ENCODE assay signal across 31 cellular contexts in the genomic region with DNA sequence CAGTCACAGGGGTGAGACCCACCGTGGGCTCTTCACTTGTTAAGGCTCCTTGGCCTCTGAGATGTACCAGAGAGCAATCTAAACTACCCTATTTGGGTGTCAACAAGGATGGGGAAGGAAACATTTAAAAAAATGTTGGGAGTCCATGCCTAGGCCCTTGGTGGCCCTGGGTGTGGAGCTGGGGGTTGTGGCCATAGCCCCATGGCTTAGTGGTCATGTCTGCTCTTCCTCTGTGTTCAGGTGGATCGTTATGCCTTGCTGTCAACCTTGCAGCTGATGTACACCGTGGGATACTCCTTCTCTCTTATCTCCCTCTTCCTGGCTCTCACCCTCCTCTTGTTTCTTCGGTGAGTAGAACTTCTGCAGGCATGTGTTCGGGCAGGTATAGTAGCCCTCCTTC. TPM values are rescaled to one million over a fixed set of nuclear protein-coding genes. Genes with fewer than 3 reads are reported as not detected.
"Had no signal": no experiment of that assay in that cellular context is flagged by ENCODE, and none has a peak within 500 bp of the region (broad histone marks: within the 10 kb centered on the region; RNA-seq: fewer than 3 reads in every experiment).

No MANE protein-coding gene starts in this region.

- DNase-seq: stimulated activated CD4-positive, alpha-beta T cell treated with anti-CD3 and anti-CD28 coated beads, Interleukin-2, amount 100 ng/mL, for 48 hours; stimulated activated CD4-positive, alpha-beta T cell treated with anti-CD3 and anti-CD28 coated beads, Interleukin-4, amount 100 ng/mL, for 1 hour; stimulated activated CD4-positive, alpha-beta T cell treated with anti-CD3 and anti-CD28 coated beads, Interleukin-4, amount 100 ng/mL, for 24 hours; stimulated activated CD4-positive, alpha-beta T cell treated with anti-CD3 and anti-CD28 coated beads, Interleukin-4, amount 100 ng/mL, for 4 hours; stimulated activated CD8-positive, alpha-beta memory T cell treated with anti-CD3 and anti-CD28 coated beads, Interleukin-4, amount 100 ng/mL, for 48 hours; stimulated activated naive B cell treated with anti-CD40 and anti-IgM and Interleukin-4, amounts not matched to agents 10 μg/mL and 1 μg/mL and 100 μg/mL, for 72 hours; stimulated activated naive CD4-positive, alpha-beta T cell; stimulated activated naive CD4-positive, alpha-beta T cell treated with Interleukin-2 at 50 U/mL for 16 hours; stimulated activated naive CD8-positive, alpha-beta T cell treated with anti-CD3 and anti-CD28 coated beads, Interleukin-15, amount 100 ng/mL, for 72 hours; stimulated activated naive CD8-positive, alpha-beta T cell treated with anti-CD3 and anti-CD28 coated beads, Interleukin-15, Interleukin-2, amounts not matched to agents 100 U/mL and 50 U/mL, for 24 hours; stomach; substantia nigra; testis; thyroid gland; tibial artery; transverse colon; trophoblast cell; upper lobe of left lung; upper lobe of right lung; uterus had no signal

- H3K36me3 Mint-ChIP-seq: stimulated activated effector memory CD8-positive, alpha-beta T cell treated with anti-CD3 and anti-CD28 coated beads, Interleukin-12 subunit alpha, Interleukin-12 subunit beta, amount 100 ng/mL, for 72 hours; stimulated activated memory B cell treated with anti-CD40 and anti-IgM and Interleukin-4, amounts not matched to agents 10 μg/mL and 1 μg/mL and 100 μg/mL, for 72 hours; stimulated activated naive B cell treated with anti-CD40 and anti-IgM and Interleukin-4, amounts not matched to agents 10 μg/mL and 1 μg/mL and 100 μg/mL, for 72 hours; type B pancreatic cell had no signal

- H3K36me3 ChIP-seq: stomach, suprapubic skin, thoracic aorta, thyroid gland, tibial artery, tibial nerve, transverse colon, upper lobe of left lung, upper lobe of right lung, uterus had no signal

- H3K27me3 ChIP-seq: stomach, suprapubic skin, testis, thyroid gland, tibial artery, tibial nerve, transverse colon, upper lobe of left lung, upper lobe of right lung, uterus had no signal

- H3K27me3 Mint-ChIP-seq: stimulated activated memory B cell treated with anti-CD40 and anti-IgM and Interleukin-4, amounts not matched to agents 10 μg/mL and 1 μg/mL and 100 μg/mL, for 72 hours; stimulated activated naive CD8-positive, alpha-beta T cell treated with anti-CD3 and anti-CD28 coated beads, Interleukin-15, amount 100 ng/mL, for 72 hours had no signal

- H3K4me3 ChIP-seq: stomach, suprapubic skin, testis, thoracic aorta, thyroid gland, tibial artery, tibial nerve, transverse colon, upper lobe of left lung, upper lobe of right lung, uterus had no signal

- H3K9me3 ChIP-seq: suprapubic skin, testis, thoracic aorta, thyroid gland, upper lobe of right lung, uterus had no signal

- H3K27ac ChIP-seq: stomach, suprapubic skin, testis, thoracic aorta, thyroid gland, tibial artery, tibial nerve, transverse colon, upper lobe of left lung, upper lobe of right lung, uterus had no signal

- H3K4me3 Mint-ChIP-seq: stimulated activated effector memory CD8-positive, alpha-beta T cell treated with anti-CD3 and anti-CD28 coated beads, Interleukin-12 subunit alpha, Interleukin-12 subunit beta, amount 100 ng/mL, for 72 hours; stimulated activated memory B cell treated with anti-CD40 and anti-IgM and Interleukin-4, amounts not matched to agents 10 μg/mL and 1 μg/mL and 100 μg/mL, for 72 hours; stimulated activated naive B cell treated with anti-CD40 and anti-IgM and Interleukin-4, amounts not matched to agents 10 μg/mL and 1 μg/mL and 100 μg/mL, for 72 hours; stimulated activated naive CD8-positive, alpha-beta T cell treated with anti-CD3 and anti-CD28 coated beads, Interleukin-15, amount 100 ng/mL, for 72 hours; stimulated activated naive CD8-positive, alpha-beta T cell treated with anti-CD3 and anti-CD28 coated beads, Interleukin-15, Interleukin-2, amounts not matched to agents 100 ng/mL and 50 ng/mL, for 24 hours; type B pancreatic cell had no signal

- H3K4me1 ChIP-seq: stomach, suprapubic skin, testis, thyroid gland, tibial artery, tibial nerve, transverse colon, upper lobe of left lung, upper lobe of right lung, uterus had no signal

- H3K4me1 Mint-ChIP-seq: stimulated activated effector memory CD8-positive, alpha-beta T cell treated with anti-CD3 and anti-CD28 coated beads, Interleukin-12 subunit alpha, Interleukin-12 subunit beta, amount 100 ng/mL, for 72 hours; stimulated activated memory B cell treated with anti-CD40 and anti-IgM and Interleukin-4, amounts not matched to agents 10 μg/mL and 1 μg/mL and 100 μg/mL, for 72 hours; stimulated activated naive B cell treated with anti-CD40 and anti-IgM and Interleukin-4, amounts not matched to agents 10 μg/mL and 1 μg/mL and 100 μg/mL, for 72 hours; stimulated activated naive CD8-positive, alpha-beta T cell treated with anti-CD3 and anti-CD28 coated beads, Interleukin-15, amount 100 ng/mL, for 72 hours had no signal

- H3K27ac Mint-ChIP-seq: stimulated activated effector memory CD8-positive, alpha-beta T cell treated with anti-CD3 and anti-CD28 coated beads, Interleukin-12 subunit alpha, Interleukin-12 subunit beta, amount 100 ng/mL, for 72 hours; stimulated activated memory B cell treated with anti-CD40 and anti-IgM and Interleukin-4, amounts not matched to agents 10 μg/mL and 1 μg/mL and 100 μg/mL, for 72 hours; stimulated activated naive B cell treated with anti-CD40 and anti-IgM and Interleukin-4, amounts not matched to agents 10 μg/mL and 1 μg/mL and 100 μg/mL, for 72 hours; stimulated activated naive CD8-positive, alpha-beta T cell treated with anti-CD3 and anti-CD28 coated beads, Interleukin-15, amount 100 ng/mL, for 72 hours; stimulated activated naive CD8-positive, alpha-beta T cell treated with anti-CD3 and anti-CD28 coated beads, Interleukin-15, Interleukin-2, amounts not matched to agents 100 ng/mL and 50 ng/mL, for 24 hours; type B pancreatic cell had no signal

RNA-seq across cellular contexts. Expression of gene GSG1L2, which starts 32.4 kb away (rescaled TPM):
- total RNA-seq: stomach, subcutaneous adipose tissue, suprapubic skin, temporal lobe, thoracic aorta, thyroid gland, tibial nerve, transverse colon, upper lobe of left lung, upper lobe of right lung, ureter, urinary bladder, uterus had no signal

RNA-seq across cellular contexts. Expression of gene RCVRN, which starts 50.8 kb away (rescaled TPM):
- total RNA-seq: temporal lobe, thyroid gland, tibial nerve, transverse colon, ureter had no signal
